Comparison of ENCODE assay signal across 1 cellular context in genomic region chr22:46097268-46097900, GRCh38.
TF ChIP-seq lines count a peak whose summit lies in the region.

No MANE protein-coding gene starts in this region.

TF ChIP-seq in HCT116, 20 proteins besides CTCF, POLR2A, EP300 and RAD21:
- TF ChIP-seq POLR2AphosphoS5 (IDR thresholded peaks at IDR 0.05; ENCODE audit: low read depth, low read length) (no peak; the same call in 1 of the 2 replicates), SIN3A (IDR thresholded peaks at IDR 0.05; ENCODE audit: low read depth) (no peak), EZH2phosphoT487 (IDR thresholded peaks at IDR 0.05; ENCODE audit: borderline replicate concordance) (no peak), TCF7L2 (IDR thresholded peaks at IDR 0.05; ENCODE audit: borderline replicate concordance, extremely low read depth, insufficient read depth, insufficient read length) (no peak), EGR1 (IDR thresholded peaks at IDR 0.05; ENCODE audit: low read depth) (no peak), ZFX (IDR thresholded peaks at IDR 0.05) (no peak)
